In the genomic region with DNA sequence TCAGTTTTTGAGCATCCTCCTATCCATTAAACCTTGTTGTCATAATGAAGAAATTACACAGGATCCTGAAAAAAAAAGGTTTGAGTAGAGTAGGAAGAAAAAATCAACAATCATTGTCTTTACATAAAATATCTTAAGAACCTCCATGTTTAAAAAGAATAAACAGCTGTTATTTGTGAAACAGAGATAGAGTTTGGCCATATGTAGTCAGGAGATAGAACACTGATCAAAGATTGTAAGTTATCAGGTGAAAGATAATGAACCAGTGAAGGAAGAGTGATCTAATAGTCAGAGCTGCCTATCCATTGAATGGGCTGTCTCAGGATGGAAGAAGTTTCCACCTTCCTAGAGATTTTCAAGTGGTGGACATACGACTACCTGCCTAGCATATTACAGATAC, we compare ENCODE assay signal across 2 cellular contexts.
TF ChIP-seq lines count a peak whose summit lies in the region.

No MANE protein-coding gene starts in this region.

TF ChIP-seq in HepG2, 621 proteins besides CTCF, POLR2A, EP300 and RAD21 (continues in another document):
- TF ChIP-seq TCF7L2 (IDR thresholded peaks at IDR 0.05; ENCODE audit: low read depth, low read length): no peak
- no peak for TF ChIP-seq ZNF670 (CRISPR knock-in tag; IDR thresholded peaks at IDR 0.05; ENCODE audit: borderline replicate concordance)
- TF ChIP-seq ZNF33B (CRISPR knock-in tag; IDR thresholded peaks at IDR 0.05): no peak
- TF ChIP-seq, protein P1, sequence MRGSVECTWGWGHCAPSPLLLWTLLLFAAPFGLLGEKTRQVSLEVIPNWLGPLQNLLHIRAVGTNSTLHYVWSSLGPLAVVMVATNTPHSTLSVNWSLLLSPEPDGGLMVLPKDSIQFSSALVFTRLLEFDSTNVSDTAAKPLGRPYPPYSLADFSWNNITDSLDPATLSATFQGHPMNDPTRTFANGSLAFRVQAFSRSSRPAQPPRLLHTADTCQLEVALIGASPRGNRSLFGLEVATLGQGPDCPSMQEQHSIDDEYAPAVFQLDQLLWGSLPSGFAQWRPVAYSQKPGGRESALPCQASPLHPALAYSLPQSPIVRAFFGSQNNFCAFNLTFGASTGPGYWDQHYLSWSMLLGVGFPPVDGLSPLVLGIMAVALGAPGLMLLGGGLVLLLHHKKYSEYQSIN (CRISPR knock-in tag; IDR thresholded peaks at IDR 0.05; ENCODE audit: borderline replicate concordance): no peak
- TF ChIP-seq, protein P2, sequence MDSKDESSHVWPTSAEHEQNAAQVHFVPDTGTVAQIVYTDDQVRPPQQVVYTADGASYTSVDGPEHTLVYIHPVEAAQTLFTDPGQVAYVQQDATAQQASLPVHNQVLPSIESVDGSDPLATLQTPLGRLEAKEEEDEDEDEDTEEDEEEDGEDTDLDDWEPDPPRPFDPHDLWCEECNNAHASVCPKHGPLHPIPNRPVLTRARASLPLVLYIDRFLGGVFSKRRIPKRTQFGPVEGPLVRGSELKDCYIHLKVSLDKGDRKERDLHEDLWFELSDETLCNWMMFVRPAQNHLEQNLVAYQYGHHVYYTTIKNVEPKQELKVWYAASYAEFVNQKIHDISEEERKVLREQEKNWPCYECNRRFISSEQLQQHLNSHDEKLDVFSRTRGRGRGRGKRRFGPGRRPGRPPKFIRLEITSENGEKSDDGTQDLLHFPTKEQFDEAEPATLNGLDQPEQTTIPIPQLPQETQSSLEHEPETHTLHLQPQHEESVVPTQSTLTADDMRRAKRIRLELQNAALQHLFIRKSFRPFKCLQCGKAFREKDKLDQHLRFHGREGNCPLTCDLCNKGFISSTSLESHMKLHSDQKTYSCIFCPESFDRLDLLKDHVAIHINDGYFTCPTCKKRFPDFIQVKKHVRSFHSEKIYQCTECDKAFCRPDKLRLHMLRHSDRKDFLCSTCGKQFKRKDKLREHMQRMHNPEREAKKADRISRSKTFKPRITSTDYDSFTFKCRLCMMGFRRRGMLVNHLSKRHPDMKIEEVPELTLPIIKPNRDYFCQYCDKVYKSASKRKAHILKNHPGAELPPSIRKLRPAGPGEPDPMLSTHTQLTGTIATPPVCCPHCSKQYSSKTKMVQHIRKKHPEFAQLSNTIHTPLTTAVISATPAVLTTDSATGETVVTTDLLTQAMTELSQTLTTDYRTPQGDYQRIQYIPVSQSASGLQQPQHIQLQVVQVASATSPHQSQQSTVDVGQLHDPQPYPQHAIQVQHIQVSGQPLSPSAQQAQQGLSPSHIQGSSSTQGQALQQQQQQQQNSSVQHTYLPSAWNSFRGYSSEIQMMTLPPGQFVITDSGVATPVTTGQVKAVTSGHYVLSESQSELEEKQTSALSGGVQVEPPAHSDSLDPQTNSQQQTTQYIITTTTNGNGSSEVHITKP (CRISPR knock-in tag; IDR thresholded peaks at IDR 0.05; ENCODE audit: low read depth): no peak
- TF ChIP-seq NFKBIZ (CRISPR knock-in tag; IDR thresholded peaks at IDR 0.05): no peak
- TF ChIP-seq BHLHE40 (IDR thresholded peaks at IDR 0.05; ENCODE audit: low read length): no peak
- TF ChIP-seq SOX13 (IDR thresholded peaks at IDR 0.05): no peak
- no peak for TF ChIP-seq SOX13 (CRISPR knock-in tag; conservative IDR thresholded peaks at IDR 0.05 in 1 of 2, IDR thresholded peaks at IDR 0.05 in 1 of 2)
- TF ChIP-seq KDM6A (CRISPR knock-in tag; IDR thresholded peaks at IDR 0.05; ENCODE audit: low read depth): no peak
- TF ChIP-seq NR2C2 (CRISPR knock-in tag; IDR thresholded peaks at IDR 0.05; ENCODE audit: borderline replicate concordance): no peak
- TF ChIP-seq, protein P3, sequence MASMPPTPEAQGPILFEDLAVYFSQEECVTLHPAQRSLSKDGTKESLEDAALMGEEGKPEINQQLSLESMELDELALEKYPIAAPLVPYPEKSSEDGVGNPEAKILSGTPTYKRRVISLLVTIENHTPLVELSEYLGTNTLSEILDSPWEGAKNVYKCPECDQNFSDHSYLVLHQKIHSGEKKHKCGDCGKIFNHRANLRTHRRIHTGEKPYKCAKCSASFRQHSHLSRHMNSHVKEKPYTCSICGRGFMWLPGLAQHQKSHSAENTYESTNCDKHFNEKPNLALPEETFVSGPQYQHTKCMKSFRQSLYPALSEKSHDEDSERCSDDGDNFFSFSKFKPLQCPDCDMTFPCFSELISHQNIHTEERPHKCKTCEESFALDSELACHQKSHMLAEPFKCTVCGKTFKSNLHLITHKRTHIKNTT (CRISPR knock-in tag; IDR thresholded peaks at IDR 0.05): no peak
- TF ChIP-seq PRPF4 (IDR thresholded peaks at IDR 0.05; ENCODE audit: low read depth, low read length, poor library complexity, severe bottlenecking): no peak
- TF ChIP-seq NR2F2 (IDR thresholded peaks at IDR 0.05; ENCODE audit: borderline replicate concordance, low read depth): no peak
- TF ChIP-seq ZBTB21 (CRISPR knock-in tag; IDR thresholded peaks at IDR 0.05): no peak
- no peak for TF ChIP-seq NFIB (CRISPR knock-in tag; IDR thresholded peaks at IDR 0.05; ENCODE audit: borderline replicate concordance)
- no peak for TF ChIP-seq MYNN (CRISPR knock-in tag; IDR thresholded peaks at IDR 0.05; ENCODE audit: low read depth)
- TF ChIP-seq DPF2 (CRISPR knock-in tag; IDR thresholded peaks at IDR 0.05; ENCODE audit: borderline replicate concordance, low read depth): no peak

TF ChIP-seq in K562, 482 proteins besides CTCF, POLR2A, EP300 and RAD21 (continues in another document):
- TF ChIP-seq ZNF644 (tag; IDR thresholded peaks at IDR 0.05; ENCODE audit: low read depth) (no peak), DPF2 (IDR thresholded peaks at IDR 0.05) (peak; percentile 48; the same call in 1 of the 2 replicates), ZNF444 (CRISPR knock-in tag; IDR thresholded peaks at IDR 0.05) (no peak), MCM7 (IDR thresholded peaks at IDR 0.05) (no peak), ILK (tag; IDR thresholded peaks at IDR 0.05; ENCODE audit: borderline replicate concordance, low read depth) (no peak), LARP7 (IDR thresholded peaks at IDR 0.05) (no peak), HIVEP1 (CRISPR knock-in tag; IDR thresholded peaks at IDR 0.05) (no peak), HNRNPH1 (optimal IDR thresholded peaks at IDR 0.05; ENCODE audit: low read depth, low read length) (no peak), SOX6 (IDR thresholded peaks at IDR 0.05) (peak; percentile 32; the same call in 1 of the 2 replicates), TFAM (CRISPR knock-in tag; conservative IDR thresholded peaks at IDR 0.05) (no peak), TAL1 (IDR thresholded peaks at IDR 0.05) (peak; percentile 63), MEF2A (IDR thresholded peaks at IDR 0.05; ENCODE audit: control insufficient read depth, low read depth, low read length) (no peak), HEY1 (CRISPR knock-in tag; IDR thresholded peaks at IDR 0.05; ENCODE audit: borderline replicate concordance) (no peak), HNRNPK (IDR thresholded peaks at IDR 0.05; ENCODE audit: low read depth, low read length, poor library complexity, severe bottlenecking) (no peak), ZSCAN29 (IDR thresholded peaks at IDR 0.05) (no peak), NEUROD1 (IDR thresholded peaks at IDR 0.05; ENCODE audit: borderline replicate concordance, low read depth, low read length, partially characterized antibody) (no peak), RBM39 (optimal IDR thresholded peaks at IDR 0.05; ENCODE audit: low read depth, low read length) (no peak), TEAD4 (IDR thresholded peaks at IDR 0.05; ENCODE audit: low read length) (peak; percentile 45), TEAD4 (CRISPR knock-in tag; IDR thresholded peaks at IDR 0.05; ENCODE audit: borderline replicate concordance) (no peak), SIN3A (IDR thresholded peaks at IDR 0.05; ENCODE audit: borderline replicate concordance in 2 of 2, control insufficient read depth in 1 of 2, low read depth in 2 of 2, low read length in 2 of 2) (no peak), FOXA1 (IDR thresholded peaks at IDR 0.05; ENCODE audit: borderline replicate concordance) (no peak), ZNF79 (CRISPR knock-in tag; IDR thresholded peaks at IDR 0.05; ENCODE audit: low read depth) (no peak), ZNF57 (CRISPR knock-in tag; IDR thresholded peaks at IDR 0.05) (no peak), CREB1 (IDR thresholded peaks at IDR 0.05) (no peak), CREB1 (CRISPR knock-in tag; IDR thresholded peaks at IDR 0.05) (no peak), SLC30A9 (CRISPR knock-in tag; IDR thresholded peaks at IDR 0.05) (no peak), GTF2F1 (IDR thresholded peaks at IDR 0.05; ENCODE audit: low read depth, low read length) (no peak), ARID2 (IDR thresholded peaks at IDR 0.05) (no peak), ZNF282 (CRISPR knock-in tag; IDR thresholded peaks at IDR 0.05) (no peak), NR2F6 (CRISPR knock-in tag; IDR thresholded peaks at IDR 0.05) (no peak), KLF10 (CRISPR knock-in tag; IDR thresholded peaks at IDR 0.05) (no peak), CAMTA2 (CRISPR knock-in tag; conservative IDR thresholded peaks at IDR 0.05) (no peak), SMARCB1 (IDR thresholded peaks at IDR 0.05; ENCODE audit: insufficient read length, low read depth) (no peak), MCM5 (IDR thresholded peaks at IDR 0.05; ENCODE audit: low read depth) (no peak), IFI16 (CRISPR knock-in tag; IDR thresholded peaks at IDR 0.05) (no peak), SRSF3 (IDR thresholded peaks at IDR 0.05; ENCODE audit: insufficient read depth, low read length) (no peak), KLF16 (IDR thresholded peaks at IDR 0.05) (0 out of 2 replicates have a peak, but pooled peaks have one; percentile 6), EGR1 (conservative IDR thresholded peaks at IDR 0.05) (no peak), CBFA2T3 (IDR thresholded peaks at IDR 0.05) (peak; percentile 69), DACH1 (IDR thresholded peaks at IDR 0.05; ENCODE audit: partially characterized antibody) (peak; percentile 62)
- TF ChIP-seq, protein P4, sequence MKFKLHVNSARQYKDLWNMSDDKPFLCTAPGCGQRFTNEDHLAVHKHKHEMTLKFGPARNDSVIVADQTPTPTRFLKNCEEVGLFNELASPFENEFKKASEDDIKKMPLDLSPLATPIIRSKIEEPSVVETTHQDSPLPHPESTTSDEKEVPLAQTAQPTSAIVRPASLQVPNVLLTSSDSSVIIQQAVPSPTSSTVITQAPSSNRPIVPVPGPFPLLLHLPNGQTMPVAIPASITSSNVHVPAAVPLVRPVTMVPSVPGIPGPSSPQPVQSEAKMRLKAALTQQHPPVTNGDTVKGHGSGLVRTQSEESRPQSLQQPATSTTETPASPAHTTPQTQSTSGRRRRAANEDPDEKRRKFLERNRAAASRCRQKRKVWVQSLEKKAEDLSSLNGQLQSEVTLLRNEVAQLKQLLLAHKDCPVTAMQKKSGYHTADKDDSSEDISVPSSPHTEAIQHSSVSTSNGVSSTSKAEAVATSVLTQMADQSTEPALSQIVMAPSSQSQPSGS (CRISPR knock-in tag; IDR thresholded peaks at IDR 0.05): no peak
- TF ChIP-seq, protein P5, sequence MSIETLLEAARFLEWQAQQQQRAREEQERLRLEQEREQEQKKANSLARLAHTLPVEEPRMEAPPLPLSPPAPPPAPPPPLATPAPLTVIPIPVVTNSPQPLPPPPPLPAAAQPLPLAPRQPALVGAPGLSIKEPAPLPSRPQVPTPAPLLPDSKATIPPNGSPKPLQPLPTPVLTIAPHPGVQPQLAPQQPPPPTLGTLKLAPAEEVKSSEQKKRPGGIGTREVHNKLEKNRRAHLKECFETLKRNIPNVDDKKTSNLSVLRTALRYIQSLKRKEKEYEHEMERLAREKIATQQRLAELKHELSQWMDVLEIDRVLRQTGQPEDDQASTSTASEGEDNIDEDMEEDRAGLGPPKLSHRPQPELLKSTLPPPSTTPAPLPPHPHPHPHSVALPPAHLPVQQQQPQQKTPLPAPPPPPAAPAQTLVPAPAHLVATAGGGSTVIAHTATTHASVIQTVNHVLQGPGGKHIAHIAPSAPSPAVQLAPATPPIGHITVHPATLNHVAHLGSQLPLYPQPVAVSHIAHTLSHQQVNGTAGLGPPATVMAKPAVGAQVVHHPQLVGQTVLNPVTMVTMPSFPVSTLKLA (conservative IDR thresholded peaks at IDR 0.05): no peak
- TF ChIP-seq, protein P6, sequence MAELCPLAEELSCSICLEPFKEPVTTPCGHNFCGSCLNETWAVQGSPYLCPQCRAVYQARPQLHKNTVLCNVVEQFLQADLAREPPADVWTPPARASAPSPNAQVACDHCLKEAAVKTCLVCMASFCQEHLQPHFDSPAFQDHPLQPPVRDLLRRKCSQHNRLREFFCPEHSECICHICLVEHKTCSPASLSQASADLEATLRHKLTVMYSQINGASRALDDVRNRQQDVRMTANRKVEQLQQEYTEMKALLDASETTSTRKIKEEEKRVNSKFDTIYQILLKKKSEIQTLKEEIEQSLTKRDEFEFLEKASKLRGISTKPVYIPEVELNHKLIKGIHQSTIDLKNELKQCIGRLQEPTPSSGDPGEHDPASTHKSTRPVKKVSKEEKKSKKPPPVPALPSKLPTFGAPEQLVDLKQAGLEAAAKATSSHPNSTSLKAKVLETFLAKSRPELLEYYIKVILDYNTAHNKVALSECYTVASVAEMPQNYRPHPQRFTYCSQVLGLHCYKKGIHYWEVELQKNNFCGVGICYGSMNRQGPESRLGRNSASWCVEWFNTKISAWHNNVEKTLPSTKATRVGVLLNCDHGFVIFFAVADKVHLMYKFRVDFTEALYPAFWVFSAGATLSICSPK (IDR thresholded peaks at IDR 0.05; ENCODE audit: borderline replicate concordance): no peak
- TF ChIP-seq, protein P7, sequence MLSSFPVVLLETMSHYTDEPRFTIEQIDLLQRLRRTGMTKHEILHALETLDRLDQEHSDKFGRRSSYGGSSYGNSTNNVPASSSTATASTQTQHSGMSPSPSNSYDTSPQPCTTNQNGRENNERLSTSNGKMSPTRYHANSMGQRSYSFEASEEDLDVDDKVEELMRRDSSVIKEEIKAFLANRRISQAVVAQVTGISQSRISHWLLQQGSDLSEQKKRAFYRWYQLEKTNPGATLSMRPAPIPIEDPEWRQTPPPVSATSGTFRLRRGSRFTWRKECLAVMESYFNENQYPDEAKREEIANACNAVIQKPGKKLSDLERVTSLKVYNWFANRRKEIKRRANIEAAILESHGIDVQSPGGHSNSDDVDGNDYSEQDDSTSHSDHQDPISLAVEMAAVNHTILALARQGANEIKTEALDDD (IDR thresholded peaks at IDR 0.05): no peak
- TF ChIP-seq, protein P8, sequence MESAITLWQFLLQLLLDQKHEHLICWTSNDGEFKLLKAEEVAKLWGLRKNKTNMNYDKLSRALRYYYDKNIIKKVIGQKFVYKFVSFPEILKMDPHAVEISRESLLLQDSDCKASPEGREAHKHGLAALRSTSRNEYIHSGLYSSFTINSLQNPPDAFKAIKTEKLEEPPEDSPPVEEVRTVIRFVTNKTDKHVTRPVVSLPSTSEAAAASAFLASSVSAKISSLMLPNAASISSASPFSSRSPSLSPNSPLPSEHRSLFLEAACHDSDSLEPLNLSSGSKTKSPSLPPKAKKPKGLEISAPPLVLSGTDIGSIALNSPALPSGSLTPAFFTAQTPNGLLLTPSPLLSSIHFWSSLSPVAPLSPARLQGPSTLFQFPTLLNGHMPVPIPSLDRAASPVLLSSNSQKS (CRISPR knock-in tag; IDR thresholded peaks at IDR 0.05): no peak
